In genomic region chr2:145411493-145411892, GRCh38 we compare ENCODE assay signal across 9 cellular contexts.
DNase-seq lines count a peak whose midpoint lies in the region; ATAC-seq, FAIRE-seq and TF ChIP-seq lines count a peak whose summit lies in the region.
"Had no signal": no experiment of that assay in that cellular context is flagged by ENCODE, and none has a peak within 500 bp of the region (broad histone marks: within the 10 kb centered on the region; RNA-seq: fewer than 3 reads in every experiment).

No MANE protein-coding gene starts in this region.

- H3K79me2 ChIP-seq in OCI-LY1 (ENCODE audit: insufficient read depth, low read length), result no peaks in the 10 kb centered on the region

- no peak overlapping the region for H3K27ac Mint-ChIP-seq in CD4-positive, CD25-positive, alpha-beta regulatory T cell

- ATAC-seq in CD4-positive, CD25-positive, alpha-beta regulatory T cell (ENCODE audit: low read depth in 2 of 2), result peak; percentile 11 to 31
- ATAC-seq in HG03097 (IDR thresholded peaks at IDR 0.05; ENCODE audit: low FRiP score, unreplicated experiment), result peak; percentile 88

- H3K9ac ChIP-seq in OCI-LY1 (ENCODE audit: low read length), result peak overlapping the region; percentile 71

- peak overlapping the region; percentile 65 for H3K4me2 ChIP-seq in OCI-LY1 (ENCODE audit: low read length)

- no peaks in the 10 kb centered on the region for H3K9me3 ChIP-seq in CD4-positive, CD25-positive, alpha-beta regulatory T cell (ENCODE audit: control insufficient read depth in 2 of 2, low read length in 2 of 2)
- H3K9me3 ChIP-seq in OCI-LY1 (ENCODE audit: low read length), result peaks cover 17% of the 10 kb centered on the region

- FAIRE-seq in GM19239 (lab: Jason Lieb, UNC) (peak; percentile 90), D721Med (lab: Jason Lieb, UNC) (no peak)
- FAIRE-seq: endothelial cell of umbilical vein had no signal

- H3K4me1 ChIP-seq in CD4-positive, CD25-positive, alpha-beta regulatory T cell (ENCODE audit: control insufficient read depth, insufficient read depth, low read length, poor library complexity, severe bottlenecking), result no peaks in the 10 kb centered on the region
- H3K4me1 ChIP-seq in OCI-LY1 (ENCODE audit: insufficient read depth, low read length, severe bottlenecking), result peaks cover 45% of the 10 kb centered on the region

- peak in 1 of 3 donors; percentile 68 for DNase-seq in CD4-positive, CD25-positive, alpha-beta regulatory T cell
- DNase-seq in GM19239 (ENCODE audit: insufficient read length, low spot score) (peak; percentile 9), NCI-H1092 (lab: John Stamatoyannopoulos, UW) (no peak), NCI-H226 (no peak), NCI-H1436 (lab: John Stamatoyannopoulos, UW) (no peak), D721Med (ENCODE audit: insufficient read length, low spot score) (no peak)

- H3F3A ChIP-seq in OCI-LY1 (ENCODE audit: insufficient read depth, low read length), result 0 out of 2 replicates have a peak, but pooled peaks cover 3% of the 10 kb centered on the region

- H3K9me3 Mint-ChIP-seq in CD4-positive, CD25-positive, alpha-beta regulatory T cell, result peaks cover 0 to 15% (median 6%) of the 10 kb centered on the region in 7 donors

- no peak overlapping the region for H2AFZ ChIP-seq in OCI-LY1 (ENCODE audit: low read length)

- no peaks in the 10 kb centered on the region for H3K36me3 ChIP-seq in CD4-positive, CD25-positive, alpha-beta regulatory T cell (ENCODE audit: control insufficient read depth, insufficient read depth, low read length)
- H3K36me3 ChIP-seq in OCI-LY1 (ENCODE audit: insufficient read depth, low read length), result peaks cover 15% of the 10 kb centered on the region

- H3K4me1 Mint-ChIP-seq in CD4-positive, CD25-positive, alpha-beta regulatory T cell, result peaks cover 0 to 18% (median 0%) of the 10 kb centered on the region in 4 donors

- no peaks in the 10 kb centered on the region for H3K9me2 ChIP-seq in OCI-LY1 (ENCODE audit: low read depth, low read length)

- H3K27ac ChIP-seq in CD4-positive, CD25-positive, alpha-beta regulatory T cell (ENCODE audit: insufficient read depth, low read length, poor library complexity, severe bottlenecking), result no peak overlapping the region
- H3K27ac ChIP-seq in OCI-LY1 (ENCODE audit: low read depth, low read length, poor library complexity, severe bottlenecking), result peak overlapping the region; percentile 100

- no peaks in the 10 kb centered on the region for H3K27me3 ChIP-seq in CD4-positive, CD25-positive, alpha-beta regulatory T cell (ENCODE audit: control insufficient read depth, insufficient read depth, low read length)
- no peaks in the 10 kb centered on the region for H3K27me3 ChIP-seq in OCI-LY1 (ENCODE audit: insufficient read depth, low read length)

- no peaks in the 10 kb centered on the region for H3K36me3 Mint-ChIP-seq in CD4-positive, CD25-positive, alpha-beta regulatory T cell

- no peaks in the 10 kb centered on the region for H4K20me1 ChIP-seq in OCI-LY1 (ENCODE audit: insufficient read depth, low read length)

- H3K27me3 Mint-ChIP-seq in CD4-positive, CD25-positive, alpha-beta regulatory T cell, result no peaks in the 10 kb centered on the region

- TF ChIP-seq CTCF in OCI-LY1 (IDR thresholded peaks at IDR 0.05; ENCODE audit: low read length) (no peak), D721Med (IDR thresholded peaks at IDR 0.05; ENCODE audit: insufficient read depth, missing control alignments) (no peak)

- no peak overlapping the region for H3K4me3 ChIP-seq in CD4-positive, CD25-positive, alpha-beta regulatory T cell (ENCODE audit: low read depth, low read length)
- H3K4me3 ChIP-seq in OCI-LY1 (ENCODE audit: low read depth, low read length, poor library complexity, severe bottlenecking), result peak overlapping the region; percentile 41

- no peak overlapping the region for H3K4me3 Mint-ChIP-seq in CD4-positive, CD25-positive, alpha-beta regulatory T cell
